Comparison of ENCODE assay signal across 25 cellular contexts in genomic region chrX:38109042-38109904, GRCh38.
A peak's percentile ranks its signal among the peaks of the same experiment; 100 is the strongest.
DNase-seq lines count a peak whose midpoint lies in the region; ATAC-seq and TF ChIP-seq lines count a peak whose summit lies in the region.
"Had no signal": no experiment of that assay in that cellular context is flagged by ENCODE, and none has a peak within 500 bp of the region (broad histone marks: within the 10 kb centered on the region; RNA-seq: fewer than 3 reads in every experiment).

No MANE protein-coding gene starts in this region.

- no peak for TF ChIP-seq CTCF in right lobe of liver (IDR thresholded peaks at IDR 0.05)

- WGBS in right lobe of liver (ENCODE audit: insufficient coverage, low coverage, low lambda C conversion rate, missing lambda C conversion rate), result 48% methylated on average over 4 of the region's 4 CpGs

- H3K27me3 ChIP-seq in right lobe of liver, result peaks cover 0 to 3% of the 10 kb centered on the region in 2 donors
- H3K27me3 ChIP-seq: esophagus squamous epithelium, hepatocyte, upper lobe of left lung had no signal

- H3K4me3 ChIP-seq in right lobe of liver, result no peak overlapping the region
- H3K4me3 ChIP-seq: esophagus squamous epithelium, GM12878, hepatocyte, upper lobe of left lung had no signal

- H3K9me3 ChIP-seq in right lobe of liver, result no peaks in the 10 kb centered on the region
- H3K9me3 ChIP-seq: esophagus squamous epithelium, upper lobe of left lung had no signal

- H3K27ac ChIP-seq in right lobe of liver, result peak overlapping the region in 1 of 3 donors; percentile 10
- H3K27ac ChIP-seq: esophagus squamous epithelium, hepatocyte, upper lobe of left lung had no signal

- ATAC-seq in right lobe of liver, result peak in 3 of 4 donors; percentile 35 to 54 (median 48)
- ATAC-seq: activated CD8-positive, alpha-beta T cell treated with anti-CD3 and anti-CD28 coated beads for 36 hours; GM12878; PC-3; right cardiac atrium; Right ventricle myocardium inferior had no signal

- DNase-seq in DMS 273 treated with DMSO at 0.1 percent for 48 hours (lab: John Stamatoyannopoulos, UW) (peak; percentile 55), MV-4-11 (lab: John Stamatoyannopoulos, UW) (peak; percentile 77), NOMO-1 treated with dmso at 0.1 percent for 144 hours (lab: John Stamatoyannopoulos, UW; ENCODE audit: unreplicated experiment) (peak; percentile 69), right lobe of liver (no peak), NCI-H146 (lab: John Stamatoyannopoulos, UW) (no peak), C1 segment of cervical spinal cord (lab: John Stamatoyannopoulos, UW) (no peak), NCI-H1417 treated with DMSO at 0.1 percent for 48 hours (lab: John Stamatoyannopoulos, UW) (no peak)
- DNase-seq: activated CD8-positive, alpha-beta T cell treated with anti-CD3 and anti-CD28 coated beads for 36 hours; activated effector memory CD4-positive, alpha-beta T cell treated with anti-CD3 and anti-CD28 coated beads, Interleukin-2, amount 50 U/mL, for 16 hours; activated naive CD8-positive, alpha-beta T cell treated with anti-CD3 and anti-CD28 coated beads, Interleukin-2, amount 10 ng/mL, durations not matched to agents 7 days and 5 days; EL; esophagus squamous epithelium; foreskin melanocyte; GOT3; left cardiac atrium; mesenchymal stem cell; NCI-H526 treated with DMSO at 0.1 percent for 48 hours; PC-3; right cardiac atrium; stimulated activated CD4-positive, alpha-beta T cell treated with anti-CD3 and anti-CD28 coated beads, Interleukin-4, amount 100 ng/mL, for 1 hour; substantia nigra; upper lobe of left lung had no signal

- H3K36me3 ChIP-seq in right lobe of liver, result no peaks in the 10 kb centered on the region
- H3K36me3 ChIP-seq: esophagus squamous epithelium, upper lobe of left lung had no signal

- TF ChIP-seq POLR2A in right lobe of liver (IDR thresholded peaks at IDR 0.05), result no peak

- intact Hi-C loops in right lobe of liver (cut with DNase I), result no loop called here

- peaks cover 0 to 23% (median 4%) of the 10 kb centered on the region in 4 donors for H3K4me1 ChIP-seq in right lobe of liver
- H3K4me1 ChIP-seq: esophagus squamous epithelium, upper lobe of left lung had no signal

Comparison
In these comparisons a context has a peak if more than half of its experiments do, and no peak if none do; other contexts are left out.
1. DNase-seq: peak in DMS 273 treated with DMSO at 0.1 percent for 48 hours (single experiment), MV-4-11 (single experiment) and NOMO-1 treated with dmso at 0.1 percent for 144 hours (single experiment); none in right lobe of liver (0 of 3), NCI-H146 (single experiment), C1 segment of cervical spinal cord (0 of 14) and NCI-H1417 treated with DMSO at 0.1 percent for 48 hours (single experiment).